ENCODE assay signal across 4 cellular contexts in the genomic region with DNA sequence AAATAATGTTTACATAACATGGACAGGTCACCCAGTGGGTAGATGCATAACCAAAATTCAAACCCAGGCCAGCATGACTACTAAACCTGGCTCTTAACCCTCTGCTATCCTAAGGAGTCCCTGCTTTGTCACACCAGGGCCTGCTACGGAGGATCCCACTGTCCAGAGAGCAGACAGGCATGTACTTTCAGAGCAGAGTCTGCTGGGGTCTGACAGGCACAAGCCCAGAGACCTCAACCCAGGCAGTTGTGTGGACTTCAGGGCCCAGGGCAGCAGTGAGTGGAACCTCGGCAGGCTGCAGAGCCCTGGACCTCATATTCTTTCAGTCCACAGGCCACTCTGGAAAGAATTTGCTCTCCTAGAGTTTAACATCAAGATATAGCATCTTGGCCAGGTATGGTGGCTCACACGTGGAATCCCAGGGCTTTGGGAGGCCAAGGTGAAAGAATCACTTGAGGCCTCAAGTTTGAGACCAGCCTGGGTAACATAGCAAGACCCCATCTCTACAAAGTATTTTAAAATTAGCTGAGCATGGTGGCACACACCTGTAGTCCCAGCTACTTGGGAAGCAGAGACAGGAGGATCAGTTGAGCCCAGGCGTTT. TPM values are rescaled to one million over a fixed set of nuclear protein-coding genes. Genes with fewer than 3 reads are reported as not detected.
"Had no signal": no experiment of that assay in that cellular context is flagged by ENCODE, and none has a peak within 500 bp of the region (broad histone marks: within the 10 kb centered on the region; RNA-seq: fewer than 3 reads in every experiment).

No MANE protein-coding gene starts in this region.

- DNase-seq: GDM1, GF-D8 had no signal

- ATAC-seq: GM12878 had no signal

- H3K4me3 ChIP-seq: GM12878 had no signal

RNA-seq across cellular contexts. Expression of gene S100A7, which starts 16.1 kb away (rescaled TPM):
- total RNA-seq: G401, GM12878 had no signal
- polyA plus RNA-seq: GM12878 had no signal
